In the genomic region with DNA sequence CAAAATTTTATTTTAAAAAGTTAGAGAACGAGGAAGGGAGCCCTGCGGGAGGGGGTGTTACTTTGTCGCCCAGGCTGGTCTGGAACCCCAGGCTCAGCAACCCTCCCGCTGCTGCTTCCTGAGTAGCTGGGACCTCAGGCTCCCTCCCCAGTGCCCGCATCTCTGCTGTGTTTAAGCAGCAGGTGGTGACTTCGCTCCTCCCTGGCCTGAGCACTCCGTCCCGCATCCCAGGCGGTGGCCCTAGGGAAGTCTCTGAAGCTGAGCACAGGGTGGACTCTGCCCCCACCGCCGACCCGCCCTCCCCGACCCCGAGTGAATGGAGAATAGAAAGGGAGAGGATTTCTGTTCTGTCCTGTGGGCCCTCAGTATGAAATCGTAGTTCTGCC, we compare ENCODE assay signal across 8 cellular contexts. TPM values are rescaled to one million over a fixed set of nuclear protein-coding genes. Genes with fewer than 3 reads are reported as not detected.
DNase-seq lines count a peak whose midpoint lies in the region; ATAC-seq, FAIRE-seq and TF ChIP-seq lines count a peak whose summit lies in the region.

No MANE protein-coding gene starts in this region.

- no peak overlapping the region for H2BK5ac ChIP-seq in mesenchymal stem cell (ENCODE audit: low read depth, low read length, poor library complexity, severe bottlenecking)

- peak overlapping the region in 1 of 2 experiments; percentile 86 for H3K14ac ChIP-seq in mesenchymal stem cell (ENCODE audit: low read length in 2 of 2)

- DNase-seq in stimulated activated CD4-positive, alpha-beta T cell treated with anti-CD3 and anti-CD28 coated beads, Interleukin-15, amount 100 ng/mL, for 24 hours, result peak; percentile 25
- DNase-seq in stimulated activated CD4-positive, alpha-beta T cell treated with anti-CD3 and anti-CD28 coated beads, Interleukin-2, amount 100 ng/mL, for 48 hours, result no peak
- DNase-seq in NCI-H69 (lab: John Stamatoyannopoulos, UW) (peak; percentile 66), mammary epithelial cell (no peak), mesenchymal stem cell (no peak), urothelium cell line (ENCODE audit: low spot score) (peak; percentile 9), GM20000 (ENCODE audit: low spot score) (no peak)

- no peaks in the 10 kb centered on the region for H4K20me1 ChIP-seq in mammary epithelial cell (ENCODE audit: insufficient read depth, low read length)

- H3K4ac ChIP-seq in mesenchymal stem cell (ENCODE audit: low read depth in 1 of 2, low read length in 2 of 2), result no peak overlapping the region

- H3K4me1 ChIP-seq in mammary epithelial cell (ENCODE audit: insufficient read depth, low read length) (peaks cover 12% of the 10 kb centered on the region), mesenchymal stem cell (ENCODE audit: control insufficient read depth, insufficient read depth, low read depth, low read length) (peaks cover 9% of the 10 kb centered on the region)

- FAIRE-seq in urothelium cell line (lab: Jason Lieb, UNC), result no peak

- H3K23ac ChIP-seq in mesenchymal stem cell (ENCODE audit: low read length in 2 of 2), result no peak overlapping the region

- H3K27me3 ChIP-seq in mammary epithelial cell (ENCODE audit: insufficient read depth, low read length) (no peaks in the 10 kb centered on the region), mesenchymal stem cell (ENCODE audit: control insufficient read depth in 1 of 2, insufficient read depth in 1 of 2, low read length in 2 of 2) (no peaks in the 10 kb centered on the region)

- no peaks in the 10 kb centered on the region for H3K36me3 ChIP-seq in mammary epithelial cell (ENCODE audit: insufficient read depth, low read length)
- peaks cover 12 to 14% of the 10 kb centered on the region in 2 experiments for H3K36me3 ChIP-seq in mesenchymal stem cell (ENCODE audit: control insufficient read depth in 1 of 2, insufficient read depth in 2 of 2, low read depth in 1 of 2, low read length in 2 of 2)

- H2BK120ac ChIP-seq in mesenchymal stem cell (ENCODE audit: low read depth, low read length), result no peak overlapping the region

- ATAC-seq in GM18519 (IDR thresholded peaks at IDR 0.05; ENCODE audit: low FRiP score, unreplicated experiment), result no peak

- intact Hi-C loops in mammary epithelial cell (cut with micrococcal nuclease), result loop anchor here (2.0 to 5.0 kb wide), 2 partner anchors 74 to 147 kb away; a partner anchor contains a TSS

- H2AK5ac ChIP-seq in mesenchymal stem cell (ENCODE audit: low read length, severe bottlenecking), result no peak overlapping the region

- no peak overlapping the region for H2BK12ac ChIP-seq in mesenchymal stem cell (ENCODE audit: low read length in 2 of 2)

- dilution Hi-C loops in mammary epithelial cell (cut with HindIII; ENCODE audit: low sequenced_read_pairs), result no loop called here

- peaks cover 17% of the 10 kb centered on the region for H3K79me1 ChIP-seq in mesenchymal stem cell (replicated peaks; ENCODE audit: low read length, poor library complexity, severe bottlenecking)

- H3K27ac ChIP-seq in mammary epithelial cell (ENCODE audit: insufficient read depth, low read depth, low read length), result no peak overlapping the region
- H3K27ac ChIP-seq in mesenchymal stem cell (ENCODE audit: low read length, poor library complexity, severe bottlenecking), result peak overlapping the region; percentile 50

- no peak overlapping the region for H4K91ac ChIP-seq in mesenchymal stem cell (ENCODE audit: low read length)

- peak overlapping the region in 1 of 2 experiments; percentile 80 for H3K18ac ChIP-seq in mesenchymal stem cell (ENCODE audit: low read depth in 1 of 2, low read length in 2 of 2)

- in situ Hi-C loops in mammary epithelial cell (cut with MboI; ENCODE audit: low sequenced_read_pairs in 2 of 2), result no loop called here

- H3K4me2 ChIP-seq in mammary epithelial cell (ENCODE audit: insufficient read depth, low read depth, low read length) (peak overlapping the region; percentile 99), mesenchymal stem cell (ENCODE audit: low read length, poor library complexity, severe bottlenecking) (peak overlapping the region; percentile 83)

- BruUV-seq in mammary epithelial cell (replicated peaks; lab: Mats Ljungman, UMichigan), result no TSS peak

- H2BK15ac ChIP-seq in mesenchymal stem cell (ENCODE audit: low read depth, poor library complexity, severe bottlenecking), result no peak overlapping the region

- CTCF ChIA-PET in mammary epithelial cell (lab: Charles Lee; ENCODE audit: low non-redundant PET), result no interaction called here

- H3K9ac ChIP-seq in mammary epithelial cell (ENCODE audit: insufficient read depth, low read length), result no peak overlapping the region
- H3K9ac ChIP-seq in mesenchymal stem cell (ENCODE audit: low read length), result peak overlapping the region; percentile 79

- WGBS in mammary epithelial cell (ENCODE audit: low coverage, missing lambda C conversion rate), result no CpG with 5 or more reads among the region's 15 CpGs
- 28% methylated on average over 10 of the region's 15 CpGs for WGBS in mesenchymal stem cell

- peak overlapping the region; percentile 10 to 69 (median 26) for H3K4me3 ChIP-seq in mammary epithelial cell (replicated peaks in 1 of 3; ENCODE audit: insufficient read depth in 1 of 3, low read depth in 2 of 3, low read length in 3 of 3)
- H3K4me3 ChIP-seq in mesenchymal stem cell (ENCODE audit: insufficient read depth in 1 of 2, low read depth in 1 of 2, low read length in 2 of 2), result peak overlapping the region; percentile 56 to 87

- no peak overlapping the region for H4K8ac ChIP-seq in mesenchymal stem cell (ENCODE audit: low read length)

- peaks cover 26% of the 10 kb centered on the region for H3K9me3 ChIP-seq in mammary epithelial cell (replicated peaks; ENCODE audit: insufficient read depth, low read length)
- H3K9me3 ChIP-seq in mesenchymal stem cell (ENCODE audit: control insufficient read depth, low read length), result peaks cover 10% of the 10 kb centered on the region

- peak overlapping the region; percentile 97 for H2AFZ ChIP-seq in mammary epithelial cell (ENCODE audit: low read depth, low read length)
- peak overlapping the region; percentile 92 for H2AFZ ChIP-seq in mesenchymal stem cell (ENCODE audit: low read depth, low read length)

- TF ChIP-seq CTCF in mammary epithelial cell (conservative IDR thresholded peaks at IDR 0.05 in 1 of 2, IDR thresholded peaks at IDR 0.05 in 1 of 2; ENCODE audit: extremely low read depth in 1 of 2, insufficient read depth in 1 of 2, low read depth in 1 of 2, low read length in 2 of 2), result no peak
- no peak for TF ChIP-seq CTCF in GM20000 (IDR thresholded peaks at IDR 0.05; ENCODE audit: extremely low read depth, missing control alignments)

- H3K79me2 ChIP-seq in mammary epithelial cell (ENCODE audit: insufficient read depth, low read length), result peaks cover 16% of the 10 kb centered on the region

RNA-seq across cellular contexts. Expression of a gene that starts 30.5 kb away (rescaled TPM):
- 10 to 100 TPM; 10.8 to 13.2 TPM for total RNA-seq in mammary epithelial cell
- polyA plus RNA-seq in mammary epithelial cell, result 5.1 TPM
- 9.5 TPM for polyA minus RNA-seq in mammary epithelial cell
- polyA plus RNA-seq in mesenchymal stem cell (2013, experiment 1 of 2), result 3.7 TPM
- polyA plus RNA-seq in mesenchymal stem cell (2013, experiment 2 of 2), result 3.4 TPM

RNA-seq across cellular contexts. Expression of a gene that starts 37.5 kb away (rescaled TPM):
- total RNA-seq in mammary epithelial cell, result 10 to 100 TPM; 54.7 to 59.7 TPM
- 17.4 TPM for polyA plus RNA-seq in mammary epithelial cell
- polyA minus RNA-seq in mammary epithelial cell, result 30.6 TPM
- 20.5 TPM for polyA plus RNA-seq in mesenchymal stem cell (2013, experiment 1 of 2)
- 20.2 TPM for polyA plus RNA-seq in mesenchymal stem cell (2013, experiment 2 of 2)

Comparison
In these comparisons a context has a peak if more than half of its experiments do, and no peak if none do; other contexts are left out.
1. DNase-seq: peak in stimulated activated CD4-positive, alpha-beta T cell treated with anti-CD3 and anti-CD28 coated beads, Interleukin-15, amount 100 ng/mL, for 24 hours (single experiment), NCI-H69 (single experiment) and urothelium cell line (single experiment); none in stimulated activated CD4-positive, alpha-beta T cell treated with anti-CD3 and anti-CD28 coated beads, Interleukin-2, amount 100 ng/mL, for 48 hours (0 of 2), mammary epithelial cell (single experiment), mesenchymal stem cell (single experiment) and GM20000 (single experiment).